Comparison of ENCODE assay signal across 28 cellular contexts in the genomic region with DNA sequence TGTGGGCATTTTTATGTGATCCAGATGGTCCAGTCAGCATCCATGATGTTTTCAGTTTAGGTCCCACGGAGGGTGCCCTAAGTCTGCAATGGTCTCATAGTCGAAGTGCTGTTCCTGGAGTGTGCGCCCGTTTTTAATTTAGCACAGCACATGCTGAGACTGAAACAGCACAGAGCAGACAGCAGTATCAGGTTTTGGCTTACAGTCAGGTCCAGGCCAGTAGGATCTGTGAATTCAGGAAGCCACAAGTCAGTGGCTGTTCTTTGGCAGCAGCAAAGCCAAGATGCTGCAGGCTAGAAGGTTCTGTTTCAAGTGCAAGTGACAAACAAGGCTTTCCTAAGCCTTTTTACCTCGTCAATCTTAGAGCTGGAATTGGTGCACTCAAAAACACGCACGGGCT. TPM values are rescaled to one million over a fixed set of nuclear protein-coding genes. Genes with fewer than 3 reads are reported as not detected.
"Had no signal": no experiment of that assay in that cellular context is flagged by ENCODE, and none has a peak within 500 bp of the region (broad histone marks: within the 10 kb centered on the region; RNA-seq: fewer than 3 reads in every experiment).

No MANE protein-coding gene starts in this region.

- H3K4me1 Mint-ChIP-seq: activated naive CD8-positive, alpha-beta T cell treated with anti-CD3 and anti-CD28 coated beads, Interleukin-2, amount 10 ng/mL, durations not matched to agents 7 days and 5 days; central memory CD8-positive, alpha-beta T cell; naive thymus-derived CD4-positive, alpha-beta T cell; neural progenitor cell; stimulated activated memory B cell treated with anti-CD40 and anti-IgM and Interleukin-4, amounts not matched to agents 10 μg/mL and 1 μg/mL and 100 μg/mL, for 72 hours; WTC11 had no signal

- H3K27ac ChIP-seq: breast epithelium, gastrocnemius medialis, left lung, neural progenitor cell, sigmoid colon, testis, upper lobe of left lung had no signal

- ATAC-seq: gastrocnemius medialis; left lung; naive thymus-derived CD4-positive, alpha-beta T cell; stimulated activated memory B cell treated with anti-CD40 and anti-IgM and Interleukin-4, amounts not matched to agents 10 μg/mL and 1 μg/mL and 100 μg/mL, for 72 hours; WTC11 had no signal

- H3K9me3 ChIP-seq: breast epithelium, gastrocnemius medialis, left lung, sigmoid colon, testis, upper lobe of left lung had no signal

- H3K9ac ChIP-seq: neural progenitor cell had no signal

- H3K27me3 ChIP-seq: breast epithelium, gastrocnemius medialis, left lung, neural progenitor cell, sigmoid colon, testis, upper lobe of left lung had no signal

- H3K4me2 ChIP-seq: neural progenitor cell, smooth muscle cell had no signal

- H3K27ac Mint-ChIP-seq: activated naive CD8-positive, alpha-beta T cell treated with anti-CD3 and anti-CD28 coated beads, Interleukin-2, amount 10 ng/mL, durations not matched to agents 7 days and 5 days; naive thymus-derived CD4-positive, alpha-beta T cell; progenitor cell of endocrine pancreas; stimulated activated memory B cell treated with anti-CD40 and anti-IgM and Interleukin-4, amounts not matched to agents 10 μg/mL and 1 μg/mL and 100 μg/mL, for 72 hours; WTC11 had no signal

- H3K9me3 Mint-ChIP-seq: activated naive CD8-positive, alpha-beta T cell treated with anti-CD3 and anti-CD28 coated beads, Interleukin-2, amount 10 ng/mL, durations not matched to agents 7 days and 5 days; central memory CD8-positive, alpha-beta T cell; WTC11 had no signal

- H3K4me3 ChIP-seq: breast epithelium, gastrocnemius medialis, left lung, lung, neural progenitor cell, sigmoid colon, smooth muscle cell, testis, upper lobe of left lung had no signal

- H3K36me3 ChIP-seq: breast epithelium, gastrocnemius medialis, left lung, neural progenitor cell, sigmoid colon, upper lobe of left lung had no signal

- H3K4me3 Mint-ChIP-seq: activated naive CD8-positive, alpha-beta T cell treated with anti-CD3 and anti-CD28 coated beads, Interleukin-2, amount 10 ng/mL, durations not matched to agents 7 days and 5 days; central memory CD8-positive, alpha-beta T cell; naive thymus-derived CD4-positive, alpha-beta T cell; neural progenitor cell; stimulated activated memory B cell treated with anti-CD40 and anti-IgM and Interleukin-4, amounts not matched to agents 10 μg/mL and 1 μg/mL and 100 μg/mL, for 72 hours; WTC11 had no signal

- DNase-seq: activated CD4-positive, alpha-beta T cell treated with anti-CD3 and anti-CD28 coated beads for 4 hours; activated CD4-positive, alpha-beta T cell treated with anti-CD3 and anti-CD28 coated beads, Interleukin-2, amount 50 U/mL, for 48 hours; activated CD8-positive, alpha-beta memory T cell treated with anti-CD3 and anti-CD28 coated beads, Interleukin-2, amount 50 U/mL, for 48 hours; activated naive CD4-positive, alpha-beta T cell treated with Interleukin-2 at 50 U/mL for 16 hours; activated naive CD8-positive, alpha-beta T cell treated with anti-CD3 and anti-CD28 coated beads, Interleukin-2, amount 10 ng/mL, durations not matched to agents 7 days and 5 days; activated T-cell treated with anti-CD3 and anti-CD28 coated beads, Interleukin-2, amount 50 U/mL, for 48 hours; amniotic stem cell; cortex of kidney; gastrocnemius medialis; hippocampal formation; kidney glomerular epithelial cell; left lung; naive thymus-derived CD4-positive, alpha-beta T cell; retina; sigmoid colon; stimulated activated CD4-positive, alpha-beta T cell treated with anti-CD3 and anti-CD28 coated beads, Interleukin-15, amount 100 ng/mL, for 24 hours; T-helper 1 cell; testis; upper lobe of left lung had no signal

- H3K4me1 ChIP-seq: breast epithelium, gastrocnemius medialis, left lung, neural progenitor cell, sigmoid colon, testis, upper lobe of left lung had no signal

- H3K27me3 Mint-ChIP-seq: progenitor cell of endocrine pancreas had no signal

- H3K36me3 Mint-ChIP-seq: activated naive CD8-positive, alpha-beta T cell treated with anti-CD3 and anti-CD28 coated beads, Interleukin-2, amount 10 ng/mL, durations not matched to agents 7 days and 5 days; naive thymus-derived CD4-positive, alpha-beta T cell; neural progenitor cell; stimulated activated memory B cell treated with anti-CD40 and anti-IgM and Interleukin-4, amounts not matched to agents 10 μg/mL and 1 μg/mL and 100 μg/mL, for 72 hours had no signal

- H2AFZ ChIP-seq: neural progenitor cell had no signal

RNA-seq across cellular contexts. Expression of a gene that starts 18.3 kb away (rescaled TPM):
- total RNA-seq: activated naive CD8-positive, alpha-beta T cell treated with anti-CD3 and anti-CD28 coated beads, Interleukin-2, amount 10 ng/mL, durations not matched to agents 7 days and 5 days had no signal

RNA-seq across cellular contexts. Expression of a gene that starts 38.5 kb away (rescaled TPM):
- total RNA-seq: activated CD8-positive, alpha-beta memory T cell treated with anti-CD3 and anti-CD28 coated beads for 36 hours; activated naive CD8-positive, alpha-beta T cell treated with anti-CD3 and anti-CD28 coated beads, Interleukin-2, amount 10 ng/mL, durations not matched to agents 7 days and 5 days; naive thymus-derived CD4-positive, alpha-beta T cell had no signal
